Comparison of ENCODE assay signal across 20 cellular contexts in the genomic region with DNA sequence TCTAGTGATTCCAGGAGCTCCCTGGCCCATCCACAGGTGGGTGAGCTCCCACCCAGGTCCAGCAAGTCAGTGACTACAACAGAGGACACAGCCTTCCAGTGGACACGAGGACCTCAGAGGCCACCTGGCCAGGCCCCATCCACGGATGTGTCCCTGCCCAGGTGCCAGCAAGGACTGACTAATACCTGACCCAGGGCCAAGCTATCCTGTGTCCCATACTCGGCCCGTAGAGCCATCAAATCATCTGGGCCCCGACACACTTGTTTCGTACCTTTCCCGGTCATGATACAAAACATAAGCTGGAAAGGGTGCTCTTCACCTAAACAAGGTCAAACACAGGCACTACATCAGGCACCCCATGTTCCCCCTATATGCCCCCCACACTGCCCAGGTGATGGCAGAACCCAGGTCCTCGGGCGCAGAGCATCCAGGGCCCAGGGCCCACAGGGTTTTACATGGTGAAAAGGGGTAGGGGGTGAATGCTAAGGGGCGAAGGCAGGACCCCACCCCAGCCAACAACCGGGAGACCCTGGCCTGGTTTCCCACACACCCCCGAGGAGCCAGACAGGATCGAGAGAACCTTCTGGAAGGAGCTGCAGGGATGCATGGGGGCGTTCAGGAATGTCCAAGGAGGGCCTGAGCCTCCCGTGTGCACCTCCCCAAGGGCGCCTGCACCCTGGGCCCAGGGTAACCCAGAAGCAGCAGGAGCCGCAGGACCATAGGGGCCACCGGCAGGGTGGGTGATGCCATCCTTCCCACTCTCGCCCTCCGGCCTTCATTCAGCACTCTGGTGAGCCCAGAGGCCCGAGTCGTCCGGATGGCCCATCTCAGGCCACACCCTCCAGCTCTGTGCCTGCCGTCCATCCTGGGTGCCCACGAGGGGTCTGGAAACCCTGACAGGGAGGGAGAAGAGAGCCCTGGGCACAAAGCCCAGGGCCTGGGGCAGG.
A peak's percentile ranks its signal among the peaks of the same experiment; 100 is the strongest.
DNase-seq lines count a peak whose midpoint lies in the region; ATAC-seq and TF ChIP-seq lines count a peak whose summit lies in the region.
"Had no signal": no experiment of that assay in that cellular context is flagged by ENCODE, and none has a peak within 500 bp of the region (broad histone marks: within the 10 kb centered on the region; RNA-seq: fewer than 3 reads in every experiment).

No MANE protein-coding gene starts in this region.

- H3K23ac ChIP-seq in neuronal stem cell (ENCODE audit: low read depth, low read length, poor library complexity), result no peak overlapping the region

- H3K9ac ChIP-seq in neuronal stem cell (ENCODE audit: low read depth, low read length, poor library complexity), result no peak overlapping the region

- DNase-seq in activated CD4-positive, CD25-positive, alpha-beta regulatory T cell treated with anti-CD3 and anti-CD28 coated beads, Interleukin-2, amount 50 U/mL, for 72 hours, result peak; percentile 21
- no peak for DNase-seq in activated CD4-positive, CD25-positive, alpha-beta regulatory T cell (lab: John Stamatoyannopoulos, UW)
- DNase-seq in esophagus squamous epithelium (lab: John Stamatoyannopoulos, UW) (no peak), neuronal stem cell (ENCODE audit: low spot score) (no peak), tibial artery (peak; percentile 19 to 60), NCI-H82 (lab: John Stamatoyannopoulos, UW) (no peak)
- no peak for DNase-seq in activated CD4-positive, alpha-beta T cell treated with anti-CD3 and anti-CD28 coated beads, Interleukin-2, amount 50 U/mL, for 1 hour
- DNase-seq: activated CD8-positive, alpha-beta T cell treated with anti-CD3 and anti-CD28 coated beads, Interleukin-2, amount 10 ng/mL, durations not matched to agents 7 days and 5 days; amygdala; cerebellar nuclear complex; naive B cell; NCI-H774; PC-9 had no signal

- no peak overlapping the region for H3K4me2 ChIP-seq in neuronal stem cell (ENCODE audit: insufficient read depth, low read length, poor library complexity, severe bottlenecking)
- H3K4me2 ChIP-seq: PC-9 had no signal

- H3K18ac ChIP-seq in neuronal stem cell (ENCODE audit: low read length), result peak overlapping the region; percentile 56

- no peak overlapping the region for H2BK120ac ChIP-seq in neuronal stem cell (ENCODE audit: low read depth, low read length)

- H2BK5ac ChIP-seq in neuronal stem cell (ENCODE audit: low read length), result no peak overlapping the region

- no peak overlapping the region for H4K8ac ChIP-seq in neuronal stem cell (ENCODE audit: low read depth, low read length)

- no peak overlapping the region for H2BK12ac ChIP-seq in neuronal stem cell (ENCODE audit: low read length)

- no peak for ATAC-seq in HG03571 (IDR thresholded peaks at IDR 0.05; ENCODE audit: unreplicated experiment)
- ATAC-seq: activated CD8-positive, alpha-beta T cell treated with anti-CD3 and anti-CD28 coated beads, Interleukin-2, amount 10 ng/mL, durations not matched to agents 7 days and 5 days; left lobe of liver; right cardiac atrium; SK-N-SH treated with all-trans-retinoic acid at 6 μM for 48 hours had no signal

- H2BK15ac ChIP-seq in neuronal stem cell (ENCODE audit: low read length), result no peak overlapping the region

- H2AK5ac ChIP-seq in neuronal stem cell (ENCODE audit: low read depth, low read length), result peak overlapping the region; percentile 22

- intact Hi-C loops in esophagus squamous epithelium (cut with DNase I) (no loop called here), tibial artery (cut with DNase I; ENCODE audit: low total_unique reads) (no loop called here)

- peaks cover 0 to 10% (median 0%) of the 10 kb centered on the region in 3 donors for H3K36me3 ChIP-seq in esophagus squamous epithelium
- peaks cover 0 to 8% of the 10 kb centered on the region in 2 donors for H3K36me3 ChIP-seq in neuronal stem cell (replicated peaks in 1 of 2; ENCODE audit: control insufficient read depth in 2 of 2, insufficient read depth in 2 of 2, low read length in 2 of 2)
- no peaks in the 10 kb centered on the region for H3K36me3 ChIP-seq in tibial artery
- H3K36me3 ChIP-seq: thoracic aorta had no signal

- no peak overlapping the region for H4K91ac ChIP-seq in neuronal stem cell (ENCODE audit: low read depth, low read length, poor library complexity)

- H3K79me1 ChIP-seq in neuronal stem cell (ENCODE audit: low read depth, low read length), result peaks cover 9% of the 10 kb centered on the region

- H3K9me3 ChIP-seq in esophagus squamous epithelium (no peaks in the 10 kb centered on the region), neuronal stem cell (replicated peaks in 1 of 2; ENCODE audit: control insufficient read depth in 2 of 2, insufficient read depth in 1 of 2, low read depth in 1 of 2, low read length in 2 of 2) (no peaks in the 10 kb centered on the region), tibial artery (no peaks in the 10 kb centered on the region)
- H3K9me3 ChIP-seq: thoracic aorta had no signal

- H3K27ac ChIP-seq in esophagus squamous epithelium (peak overlapping the region; percentile 53 to 89 (median 84)), neuronal stem cell (replicated peaks; ENCODE audit: low read length) (no peak overlapping the region), tibial artery (no peak overlapping the region)
- H3K27ac ChIP-seq: 22Rv1, C4-2B, PC-9, thoracic aorta had no signal

- no peak overlapping the region for H3K4ac ChIP-seq in neuronal stem cell (ENCODE audit: low read length)

- no peak for TF ChIP-seq POLR2A in esophagus squamous epithelium (IDR thresholded peaks at IDR 0.05)

- no peak overlapping the region for H3K14ac ChIP-seq in neuronal stem cell (ENCODE audit: low read length)

- 84 to 90% methylated on average over 2 to 13 of the region's 25 CpGs for WGBS in esophagus squamous epithelium, 2 donors
- WGBS in neuronal stem cell (ENCODE audit: extremely low coverage in 2 of 2, insufficient read length in 2 of 2, insufficient replicate concordance in 1 of 2), 2 donors, result no CpG with 5 or more reads among the region's 25 CpGs

- H3K4me1 ChIP-seq in esophagus squamous epithelium (peaks cover 0 to 95% (median 44%) of the 10 kb centered on the region in 3 donors), neuronal stem cell (ENCODE audit: control insufficient read depth in 2 of 2, insufficient read depth in 1 of 2, low read depth in 1 of 2, low read length in 2 of 2) (peaks cover 27 to 30% of the 10 kb centered on the region in 2 donors), tibial artery (peaks cover 0 to 36% (median 26%) of the 10 kb centered on the region in 4 donors)

- H2AFZ ChIP-seq in neuronal stem cell (ENCODE audit: low read length), result no peak overlapping the region
- H2AFZ ChIP-seq: PC-9 had no signal

- peak overlapping the region in 1 of 4 donors; percentile 59 for H3K4me3 ChIP-seq in esophagus squamous epithelium
- H3K4me3 ChIP-seq in neuronal stem cell (ENCODE audit: low read length in 2 of 2), result no peak overlapping the region
- H3K4me3 ChIP-seq in tibial artery, result no peak overlapping the region
- H3K4me3 ChIP-seq: PC-9, thoracic aorta had no signal

- TF ChIP-seq CTCF in esophagus squamous epithelium (IDR thresholded peaks at IDR 0.05), result no peak
- TF ChIP-seq CTCF in tibial artery (IDR thresholded peaks at IDR 0.05), result no peak

- no peaks in the 10 kb centered on the region for H3K27me3 ChIP-seq in esophagus squamous epithelium
- no peaks in the 10 kb centered on the region for H3K27me3 ChIP-seq in neuronal stem cell (ENCODE audit: control insufficient read depth in 3 of 3, insufficient read depth in 3 of 3, low read depth in 1 of 3, low read length in 3 of 3)
- no peaks in the 10 kb centered on the region for H3K27me3 ChIP-seq in tibial artery

Comparison
In these comparisons a context has a peak if more than half of its experiments do, and no peak if none do; other contexts are left out.
1. DNase-seq: peak in activated CD4-positive, CD25-positive, alpha-beta regulatory T cell treated with anti-CD3 and anti-CD28 coated beads, Interleukin-2, amount 50 U/mL, for 72 hours (single experiment) and tibial artery (2 of 2); none in activated CD4-positive, CD25-positive, alpha-beta regulatory T cell (0 of 4), esophagus squamous epithelium (single experiment), neuronal stem cell (single experiment), activated CD4-positive, alpha-beta T cell treated with anti-CD3 and anti-CD28 coated beads, Interleukin-2, amount 50 U/mL, for 1 hour (single experiment) and NCI-H82 (single experiment).
2. H3K27ac ChIP-seq: peak in esophagus squamous epithelium (4 of 4); none in neuronal stem cell (single experiment) and tibial artery (0 of 2).